26 cellular contexts compared by ENCODE assay signal in the genomic region with DNA sequence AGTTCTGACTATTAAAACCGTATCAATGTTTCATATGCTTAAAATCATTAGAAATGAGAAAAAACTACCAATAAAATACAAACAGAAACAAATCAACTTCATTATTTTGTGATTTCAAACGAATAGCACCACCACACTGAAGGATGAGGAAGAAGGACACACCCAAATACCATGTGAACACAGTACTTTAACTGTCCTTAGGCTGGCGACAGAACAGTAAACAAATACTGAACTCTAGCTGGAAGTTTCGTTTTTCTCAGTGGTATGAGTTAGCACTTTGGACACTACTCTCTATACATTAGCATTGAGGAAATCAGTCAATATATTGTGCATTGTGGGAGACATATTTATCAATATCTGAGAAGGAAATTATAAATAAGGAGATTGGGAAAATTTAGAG.
DNase-seq lines count a peak whose midpoint lies in the region; ATAC-seq, FAIRE-seq and TF ChIP-seq lines count a peak whose summit lies in the region.
"Had no signal": no experiment of that assay in that cellular context is flagged by ENCODE, and none has a peak within 500 bp of the region (broad histone marks: within the 10 kb centered on the region; RNA-seq: fewer than 3 reads in every experiment).

No MANE protein-coding gene starts in this region.

- FAIRE-seq in HepG2 (lab: Jason Lieb, UNC), result no peak
- FAIRE-seq: GM19239 had no signal

- H2AFZ ChIP-seq in HepG2 (ENCODE audit: low read length), result no peak overlapping the region
- H2AFZ ChIP-seq: GM23338, PC-9 had no signal

- H3K4me1 Mint-ChIP-seq in glutamatergic neuron (ENCODE audit: low read depth, unreplicated experiment), result peaks cover 3% of the 10 kb centered on the region
- H3K4me1 Mint-ChIP-seq: GM23338 had no signal

- no peak overlapping the region for H3K4me3 Mint-ChIP-seq in glutamatergic neuron (ENCODE audit: unreplicated experiment)
- H3K4me3 Mint-ChIP-seq: GM23338, HFFc6 had no signal

- H3K4me2 ChIP-seq in HepG2 (ENCODE audit: low read depth, low read length), result no peak overlapping the region
- H3K4me2 ChIP-seq: GM23338, PC-9 had no signal

- H3K27me3 ChIP-seq in HepG2 (ENCODE audit: control insufficient read depth in 1 of 2, insufficient read depth in 2 of 2, low read length in 2 of 2) (peaks cover 0 to 13% of the 10 kb centered on the region in 2 experiments; a peak in 2 of 5 replicates), right lobe of liver (no peaks in the 10 kb centered on the region)

- H3K9me3 Mint-ChIP-seq in glutamatergic neuron (ENCODE audit: unreplicated experiment), result no peaks in the 10 kb centered on the region
- H3K9me3 Mint-ChIP-seq: GM23338, HFFc6 had no signal

- intact Hi-C loops in HepG2 (cut with micrococcal nuclease; ENCODE audit: unreplicated experiment) (no loop called here), right lobe of liver (cut with DNase I) (no loop called here), mucosa of descending colon (cut with DNase I, micrococcal nuclease) (no loop called here)

- TF ChIP-seq POLR2A in HepG2 (IDR thresholded peaks at IDR 0.05; ENCODE audit: insufficient read depth in 1 of 2, low read depth in 2 of 2, low read length in 2 of 2) (no peak), right lobe of liver (IDR thresholded peaks at IDR 0.05) (no peak)

- H3K4me1 ChIP-seq in HepG2 (ENCODE audit: insufficient read depth, low read length), result peaks cover 4% of the 10 kb centered on the region; the same call in 1 of the 2 replicates
- no peaks in the 10 kb centered on the region for H3K4me1 ChIP-seq in right lobe of liver
- no peaks in the 10 kb centered on the region for H3K4me1 ChIP-seq in mucosa of descending colon (ENCODE audit: low read depth)
- H3K4me1 ChIP-seq: HAP-1 had no signal

- no peak overlapping the region for H3K27ac Mint-ChIP-seq in glutamatergic neuron (ENCODE audit: unreplicated experiment)
- H3K27ac Mint-ChIP-seq: GM23338, HFFc6 had no signal

- POLR2A ChIA-PET in HepG2 (lab: Yijun Ruan, JAX), result no interaction called here

- TF ChIP-seq EP300 in HepG2 (IDR thresholded peaks at IDR 0.05; ENCODE audit: low read depth in 2 of 2, low read length in 2 of 2), result no peak
- no peak for TF ChIP-seq EP300 in HepG2 (CRISPR knock-in tag; IDR thresholded peaks at IDR 0.05; ENCODE audit: borderline replicate concordance)

- CTCF ChIA-PET in HepG2 (lab: Yijun Ruan, JAX; ENCODE audit: low intra/inter-chr PET ratio, low total read pairs), result no interaction called here

- H3K4me3 ChIP-seq in HepG2 (replicated peaks in 1 of 3; ENCODE audit: insufficient read depth in 1 of 3, low read depth in 2 of 3, low read length in 3 of 3) (no peak overlapping the region), right lobe of liver (no peak overlapping the region), mucosa of descending colon (no peak overlapping the region), coronary artery (no peak overlapping the region)
- H3K4me3 ChIP-seq: GM23338, HAP-1, PC-9, SK-N-MC had no signal

- no peaks in the 10 kb centered on the region for H3K36me3 ChIP-seq in HepG2 (replicated peaks in 1 of 2; ENCODE audit: control insufficient read depth in 1 of 2, insufficient read depth in 2 of 2, low read length in 2 of 2)
- no peaks in the 10 kb centered on the region for H3K36me3 ChIP-seq in right lobe of liver
- H3K36me3 ChIP-seq in mucosa of descending colon (ENCODE audit: low read depth), result no peaks in the 10 kb centered on the region
- H3K36me3 ChIP-seq: HAP-1 had no signal

- H3K27ac ChIP-seq in HepG2 (ENCODE audit: extremely low read length, insufficient read depth, low read length) (no peak overlapping the region), right lobe of liver (no peak overlapping the region), coronary artery (no peak overlapping the region)
- H3K27ac ChIP-seq: 22Rv1, PC-9 had no signal

- no peaks in the 10 kb centered on the region for H4K20me1 ChIP-seq in HepG2 (ENCODE audit: insufficient read depth, low read length)

- no peak for TF ChIP-seq RAD21 in HepG2 (CRISPR knock-in tag; IDR thresholded peaks at IDR 0.05)

- TF ChIP-seq CTCF in HepG2 (CRISPR knock-in tag; IDR thresholded peaks at IDR 0.05) (no peak), right lobe of liver (IDR thresholded peaks at IDR 0.05) (no peak), mucosa of descending colon (IDR thresholded peaks at IDR 0.05) (no peak), glutamatergic neuron (IDR thresholded peaks at IDR 0.05; ENCODE audit: partially characterized antibody, unreplicated experiment) (no peak), coronary artery (IDR thresholded peaks at IDR 0.05) (no peak)

- BruUV-seq in HepG2 (replicated peaks; lab: Mats Ljungman, UMichigan), result no TSS peak

- H3K36me3 Mint-ChIP-seq in glutamatergic neuron (ENCODE audit: unreplicated experiment), result no peaks in the 10 kb centered on the region

- no peak overlapping the region for H3K9ac ChIP-seq in HepG2 (ENCODE audit: insufficient read depth, low read depth, low read length)

- 2% methylated on average over 4 of the region's 4 CpGs for WGBS in HepG2 (ENCODE audit: low lambda C conversion rate)
- 38% methylated on average over 4 of the region's 4 CpGs for WGBS in right lobe of liver (ENCODE audit: insufficient coverage, low coverage, low lambda C conversion rate, missing lambda C conversion rate)

- H3K9me3 ChIP-seq in HepG2 (ENCODE audit: low read length), result no peaks in the 10 kb centered on the region
- H3K9me3 ChIP-seq in right lobe of liver, result no peaks in the 10 kb centered on the region
- H3K9me3 ChIP-seq in mucosa of descending colon, result no peaks in the 10 kb centered on the region
- H3K9me3 ChIP-seq: HAP-1 had no signal

- H3K27me3 Mint-ChIP-seq in glutamatergic neuron (ENCODE audit: unreplicated experiment), result peaks cover 3% of the 10 kb centered on the region

- no peaks in the 10 kb centered on the region for H3K79me2 ChIP-seq in HepG2 (ENCODE audit: insufficient read depth, low read length)

- in situ Hi-C loops in HepG2 (cut with HindIII; ENCODE audit: extremely low pct_ligation_motif_present, low pct_unique_long_range_greater_than_20kb), result no loop called here
- in situ Hi-C loops in SK-MEL-5 (cut with HindIII; ENCODE audit: low pct_unique_long_range_greater_than_20kb, low sequenced_read_pairs), result no loop called here

- peak; percentile 66 for ATAC-seq in HepG2
- ATAC-seq in right lobe of liver, result no peak
- ATAC-seq in mucosa of descending colon, result peak; percentile 99
- no peak for ATAC-seq in HG03469 (IDR thresholded peaks at IDR 0.05; ENCODE audit: unreplicated experiment)
- ATAC-seq: GM23338 had no signal

- DNase-seq in HepG2 (ENCODE audit: low spot score) (peak; percentile 30), right lobe of liver (no peak), SK-MEL-5 (ENCODE audit: low read depth, low spot score) (peak; percentile 13), mucosa of descending colon (peak in 1 of 3 donors; percentile 19), glutamatergic neuron (no peak), coronary artery (ENCODE audit: low spot score) (no peak)
- DNase-seq in stimulated activated CD4-positive, alpha-beta T cell treated with anti-CD3 and anti-CD28 coated beads, Interleukin-4, amount 100 ng/mL, for 4 hours, result no peak
- DNase-seq: DMS153, DND-41, HFFc6, NCI-H1092 treated with DMSO at 0.1 percent for 48 hours, NCI-H1436, NCI-H187, NCI-H2081 treated with DMSO at 0.1 percent for 48 hours, NCI-H2171, NCI-H345, NCI-H524, NCI-H748 treated with DMSO at 0.1 percent for 48 hours, PC-9, SHP77 had no signal

TF ChIP-seq in HepG2, 621 proteins besides CTCF, POLR2A, EP300 and RAD21:
- peak; percentile 20; the same call in 1 of the 2 replicates for TF ChIP-seq ELF3 (CRISPR knock-in tag; IDR thresholded peaks at IDR 0.05)
- TF ChIP-seq KDM2A (CRISPR knock-in tag; IDR thresholded peaks at IDR 0.05; ENCODE audit: borderline replicate concordance, low read depth), result no peak

Comparison
In these comparisons a context has a peak if more than half of its experiments do, and no peak if none do; other contexts are left out.
1. ATAC-seq: peak in HepG2 (single experiment) and mucosa of descending colon (single experiment); none in right lobe of liver (0 of 4) and HG03469 (single experiment).
2. DNase-seq: peak in HepG2 (single experiment) and SK-MEL-5 (single experiment); none in right lobe of liver (0 of 3), glutamatergic neuron (single experiment), coronary artery (single experiment) and stimulated activated CD4-positive, alpha-beta T cell treated with anti-CD3 and anti-CD28 coated beads, Interleukin-4, amount 100 ng/mL, for 4 hours (0 of 2).